8 cellular contexts compared by ENCODE assay signal in genomic region chr4:99998062-99998880, GRCh38. TPM values are rescaled to one million over a fixed set of nuclear protein-coding genes. Genes with fewer than 3 reads are reported as not detected.
DNase-seq lines count a peak whose midpoint lies in the region; ATAC-seq lines count a peak whose summit lies in the region.

No MANE protein-coding gene starts in this region.

- DNase-seq in SIG-M5 treated with dmso at 0.1 percent for 504 hours (lab: John Stamatoyannopoulos, UW; ENCODE audit: unreplicated experiment) (peak; percentile 12), SIG-M5 (lab: John Stamatoyannopoulos, UW) (no peak), SK-MEL-5 (ENCODE audit: low read depth, low spot score) (peak; percentile 61), hepatic stellate cell (ENCODE audit: low spot score) (peak; percentile 18)
- DNase-seq in NK-92 treated with Interleukin-12 subunit alpha and Interleukin-12 subunit beta, amount 100 ng/mL, for 24 hours (lab: John Stamatoyannopoulos, UW) = no peak

- ATAC-seq in HG03060 (IDR thresholded peaks at IDR 0.05; ENCODE audit: low read depth, unreplicated experiment) (peak; percentile 86), GM19324 (IDR thresholded peaks at IDR 0.05; ENCODE audit: low FRiP score, unreplicated experiment) (no peak), GM19452 (IDR thresholded peaks at IDR 0.05; ENCODE audit: unreplicated experiment) (no peak)

- in situ Hi-C loops in SK-MEL-5 (cut with HindIII; ENCODE audit: low pct_unique_long_range_greater_than_20kb, low sequenced_read_pairs) = no loop called here

RNA-seq across cellular contexts. Expression of gene H2AZ1, which starts 48.2 kb away (rescaled TPM):
- 837 and 844 TPM in 2 replicates for total RNA-seq in SK-MEL-5 (2014; rRNA removed; shearing (Covaris generic))
- 587 and 591 TPM in 2 replicates for polyA plus RNA-seq in SK-MEL-5 (2015; cell fraction: cytosol; rRNA removed)
- 486 and 490 TPM in 2 replicates for polyA plus RNA-seq in SK-MEL-5 (2015; cell fraction: nucleus; rRNA removed)

RNA-seq across cellular contexts. Expression of gene DNAJB14, which starts 51.9 kb away (rescaled TPM):
- 29.1 and 41.6 TPM in 2 replicates for total RNA-seq in SK-MEL-5 (2014; rRNA removed; shearing (Covaris generic))
- polyA plus RNA-seq in SK-MEL-5 (2015; cell fraction: cytosol; rRNA removed) = 12.8 and 12.9 TPM in 2 replicates
- 47.2 and 52.2 TPM in 2 replicates for polyA plus RNA-seq in SK-MEL-5 (2015; cell fraction: nucleus; rRNA removed)

Comparison
In these comparisons a context has a peak if more than half of its experiments do, and no peak if none do; other contexts are left out.
1. DNase-seq: peak in SIG-M5 treated with dmso at 0.1 percent for 504 hours (single experiment), SK-MEL-5 (single experiment) and hepatic stellate cell (single experiment); none in SIG-M5 (single experiment) and NK-92 treated with Interleukin-12 subunit alpha and Interleukin-12 subunit beta, amount 100 ng/mL, for 24 hours (single experiment).